In the genomic region with DNA sequence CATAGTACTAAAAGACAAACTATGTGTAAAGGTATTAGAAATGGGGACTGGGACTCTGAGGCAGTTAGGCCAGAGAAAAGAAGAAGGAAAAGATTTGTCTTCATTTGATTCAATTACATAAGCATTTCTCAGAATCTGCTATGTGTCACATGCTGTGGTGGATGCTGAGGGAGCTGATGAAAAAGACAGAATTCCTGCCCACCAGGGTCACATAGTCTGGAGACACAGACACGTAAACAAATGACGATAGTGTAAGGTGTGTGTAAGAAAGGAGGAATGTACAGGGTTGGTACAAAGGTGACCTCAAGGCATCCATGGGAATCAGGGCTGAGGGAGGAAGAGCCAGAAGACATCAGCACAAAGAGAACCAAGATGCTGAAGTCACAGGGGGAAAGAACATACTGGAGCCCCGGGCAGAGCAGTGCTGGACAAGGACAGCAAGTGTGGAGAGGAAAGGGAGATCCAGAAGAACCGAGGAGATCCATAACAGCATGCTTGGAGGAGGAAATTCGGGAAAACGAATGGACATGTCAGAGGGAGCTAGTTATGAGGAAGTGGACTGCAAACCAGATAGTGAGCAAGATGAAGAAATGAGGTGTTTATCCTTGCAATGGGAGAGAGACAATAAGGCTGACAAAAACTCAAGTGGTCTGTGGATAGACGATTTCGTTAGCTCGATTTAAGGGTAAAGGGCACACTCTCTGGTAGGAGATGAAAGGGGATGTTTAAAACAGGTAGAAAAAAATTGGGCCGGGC, we compare ENCODE assay signal across 12 cellular contexts. TPM values are rescaled to one million over a fixed set of nuclear protein-coding genes. Genes with fewer than 3 reads are reported as not detected.
DNase-seq lines count a peak whose midpoint lies in the region; TF ChIP-seq lines count a peak whose summit lies in the region.
"Had no signal": no experiment of that assay in that cellular context is flagged by ENCODE, and none has a peak within 500 bp of the region (broad histone marks: within the 10 kb centered on the region; RNA-seq: fewer than 3 reads in every experiment).

No MANE protein-coding gene starts in this region.

- peaks cover 13% of the 10 kb centered on the region for H3K4me1 Mint-ChIP-seq in T-helper 1 cell treated with Interleukin-12 subunit alpha and Interleukin-12 subunit beta and Interleukin-4 antibody, amounts not matched to agents 30 μg/mL and 1 μg/mL, for 36 hours (ENCODE audit: low read depth)
- peaks cover 12% of the 10 kb centered on the region for H3K4me1 Mint-ChIP-seq in osteocyte (ENCODE audit: unreplicated experiment)

- intact Hi-C loops in ascending aorta (cut with DNase I) = no loop called here

- DNase-seq in T-helper 1 cell (no peak), OCI-M1 (lab: John Stamatoyannopoulos, UW) (peak; percentile 17), choroid plexus epithelial cell (ENCODE audit: low read depth) (peak; percentile 84), osteocyte (ENCODE audit: extremely low spot score, unreplicated experiment) (no peak), middle frontal gyrus (ENCODE audit: extremely low spot score, low spot score) (no peak), ascending aorta (ENCODE audit: low spot score in 2 of 2) (no peak), RKO (ENCODE audit: low spot score) (no peak)
- DNase-seq: activated CD4-positive, alpha-beta T cell treated with anti-CD3 and anti-CD28 coated beads, Interleukin-2, amount 50 U/mL, for 4 hours; NK-92 treated with Interleukin-12 subunit alpha and Interleukin-12 subunit beta, amount 100 ng/mL, for 24 hours had no signal

- H3K9me3 ChIP-seq in ascending aorta = no peaks in the 10 kb centered on the region

- no peaks in the 10 kb centered on the region for H3K27me3 ChIP-seq in ascending aorta

- no peaks in the 10 kb centered on the region for H3K9me3 Mint-ChIP-seq in T-helper 1 cell treated with Interleukin-12 subunit alpha and Interleukin-12 subunit beta and Interleukin-4 antibody, amounts not matched to agents 30 μg/mL and 1 μg/mL, for 36 hours
- no peaks in the 10 kb centered on the region for H3K9me3 Mint-ChIP-seq in osteocyte (ENCODE audit: unreplicated experiment)

- H3K27ac Mint-ChIP-seq in T-helper 1 cell treated with Interleukin-12 subunit alpha and Interleukin-12 subunit beta and Interleukin-4 antibody, amounts not matched to agents 30 μg/mL and 1 μg/mL, for 36 hours = peak overlapping the region; percentile 23
- H3K27ac Mint-ChIP-seq in osteocyte (ENCODE audit: unreplicated experiment) = no peak overlapping the region

- H3K36me3 ChIP-seq in ascending aorta = no peaks in the 10 kb centered on the region

- peaks cover 60% of the 10 kb centered on the region for H3K27me3 Mint-ChIP-seq in T-helper 1 cell treated with Interleukin-12 subunit alpha and Interleukin-12 subunit beta and Interleukin-4 antibody, amounts not matched to agents 30 μg/mL and 1 μg/mL, for 36 hours (ENCODE audit: low read depth)
- H3K27me3 Mint-ChIP-seq in osteocyte (ENCODE audit: unreplicated experiment) = peaks cover 46% of the 10 kb centered on the region

- peaks cover 6% of the 10 kb centered on the region in 2 donors for H3K4me1 ChIP-seq in ascending aorta

- H3K36me3 Mint-ChIP-seq in T-helper 1 cell treated with Interleukin-12 subunit alpha and Interleukin-12 subunit beta and Interleukin-4 antibody, amounts not matched to agents 30 μg/mL and 1 μg/mL, for 36 hours (ENCODE audit: low read depth) = peaks cover 4% of the 10 kb centered on the region
- no peaks in the 10 kb centered on the region for H3K36me3 Mint-ChIP-seq in osteocyte (ENCODE audit: unreplicated experiment)

- no peak overlapping the region for H3K4me3 ChIP-seq in choroid plexus epithelial cell (ENCODE audit: low read depth, low read length)
- peak overlapping the region in 1 of 2 donors; percentile 76 for H3K4me3 ChIP-seq in ascending aorta

- peak overlapping the region; percentile 69 for H3K4me3 Mint-ChIP-seq in T-helper 1 cell treated with Interleukin-12 subunit alpha and Interleukin-12 subunit beta and Interleukin-4 antibody, amounts not matched to agents 30 μg/mL and 1 μg/mL, for 36 hours
- peak overlapping the region; percentile 58 for H3K4me3 Mint-ChIP-seq in osteocyte (ENCODE audit: unreplicated experiment)

- H3K27ac ChIP-seq in ascending aorta = no peak overlapping the region
- H3K27ac ChIP-seq: 22Rv1, SK-N-MC had no signal

- no peak for TF ChIP-seq CTCF in choroid plexus epithelial cell (conservative IDR thresholded peaks at IDR 0.05; ENCODE audit: low read depth, low read length)
- TF ChIP-seq CTCF in osteocyte (IDR thresholded peaks at IDR 0.05) = no peak
- no peak for TF ChIP-seq CTCF in ascending aorta (IDR thresholded peaks at IDR 0.05)

RNA-seq across cellular contexts. Expression of gene MAPRE3, which starts 1.2 kb away (rescaled TPM):
- total RNA-seq in osteocyte (9.4 and 9.5 TPM in 2 replicates), ascending aorta (18.9 TPM)

Comparison
In these comparisons a context has a peak if more than half of its experiments do, and no peak if none do; other contexts are left out.
1. DNase-seq: peak in OCI-M1 (single experiment) and choroid plexus epithelial cell (single experiment); none in T-helper 1 cell (0 of 5), osteocyte (single experiment), middle frontal gyrus (single experiment), ascending aorta (0 of 2) and RKO (single experiment).